ENCODE assay signal across 18 cellular contexts in the genomic region with DNA sequence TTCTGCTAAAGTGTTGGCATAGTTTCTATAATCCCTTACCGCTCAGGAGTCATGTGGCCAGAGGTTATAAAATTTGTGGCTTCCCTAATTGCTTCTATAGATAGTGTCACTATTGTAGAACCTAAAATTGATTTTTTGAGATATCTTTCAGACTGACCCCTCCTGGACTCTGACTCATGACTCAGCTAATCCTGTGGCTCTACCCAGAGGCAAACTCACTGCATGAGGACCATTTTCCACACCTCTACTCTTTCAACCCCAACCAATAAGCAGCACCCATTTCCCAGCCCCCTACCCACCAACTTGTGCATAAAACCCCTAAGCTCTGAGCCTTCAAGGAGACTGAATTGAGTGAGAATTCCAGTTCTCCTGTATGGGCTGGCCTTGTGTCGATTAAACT.
A peak's percentile ranks its signal among the peaks of the same experiment; 100 is the strongest.
DNase-seq lines count a peak whose midpoint lies in the region; ATAC-seq and TF ChIP-seq lines count a peak whose summit lies in the region.
"Had no signal": no experiment of that assay in that cellular context is flagged by ENCODE, and none has a peak within 500 bp of the region (broad histone marks: within the 10 kb centered on the region; RNA-seq: fewer than 3 reads in every experiment).

No MANE protein-coding gene starts in this region.

- H3K9me3 Mint-ChIP-seq in GM23338, result peaks cover 4% of the 10 kb centered on the region; the same call in 1 of the 3 replicates
- peaks cover 3% of the 10 kb centered on the region for H3K9me3 Mint-ChIP-seq in progenitor cell of endocrine pancreas (ENCODE audit: low read depth)
- H3K9me3 Mint-ChIP-seq: activated CD4-positive, alpha-beta T cell treated with anti-CD3 and anti-CD28 coated beads, Interleukin-2, amount 10 ng/mL, durations not matched to agents 7 days and 5 days; CD8-positive, alpha-beta T cell had no signal

- no peaks in the 10 kb centered on the region for H3F3A ChIP-seq in GM23338 (replicated peaks; ENCODE audit: low read depth)

- H3K36me3 ChIP-seq in GM23338 (ENCODE audit: insufficient read depth), result no peaks in the 10 kb centered on the region
- no peaks in the 10 kb centered on the region for H3K36me3 ChIP-seq in Panc1 (ENCODE audit: control insufficient read depth, insufficient read depth, low read length)
- no peaks in the 10 kb centered on the region for H3K36me3 ChIP-seq in hepatocyte (replicated peaks; ENCODE audit: insufficient read depth, low read depth)
- no peaks in the 10 kb centered on the region for H3K36me3 ChIP-seq in Karpas-422 (ENCODE audit: insufficient read depth, low read length)
- H3K36me3 ChIP-seq: gastrocnemius medialis, MG63, thoracic aorta had no signal

- H3K36me3 Mint-ChIP-seq in GM23338 (ENCODE audit: low read depth) (peaks cover 3% of the 10 kb centered on the region; the same call in 1 of the 3 replicates), progenitor cell of endocrine pancreas (ENCODE audit: insufficient read depth) (peaks cover 1% of the 10 kb centered on the region)
- H3K36me3 Mint-ChIP-seq: CD8-positive, alpha-beta T cell had no signal

- H3K9ac ChIP-seq in Karpas-422 (ENCODE audit: low read length), result no peak overlapping the region

- H3K27ac ChIP-seq in GM23338 (ENCODE audit: low read depth), result no peak overlapping the region
- H3K27ac ChIP-seq in Panc1 (ENCODE audit: low read length), result peak overlapping the region; percentile 99
- H3K27ac ChIP-seq in hepatocyte, result peak overlapping the region; percentile 70
- no peak overlapping the region for H3K27ac ChIP-seq in Karpas-422 (ENCODE audit: low read length)
- H3K27ac ChIP-seq: gastrocnemius medialis, thoracic aorta had no signal

- WGBS in hepatocyte (ENCODE audit: low lambda C conversion rate, missing lambda C conversion rate), result 81% methylated on average over 2 of the region's 2 CpGs

- H3K4me1 Mint-ChIP-seq in GM23338, result peaks cover 18% of the 10 kb centered on the region
- peaks cover 11% of the 10 kb centered on the region for H3K4me1 Mint-ChIP-seq in progenitor cell of endocrine pancreas (ENCODE audit: low read depth)
- H3K4me1 Mint-ChIP-seq: activated CD4-positive, alpha-beta T cell treated with anti-CD3 and anti-CD28 coated beads, Interleukin-2, amount 10 ng/mL, durations not matched to agents 7 days and 5 days had no signal

- H3K27me3 Mint-ChIP-seq in GM23338 (ENCODE audit: insufficient read depth, low read depth, poor library complexity) (no peaks in the 10 kb centered on the region), progenitor cell of endocrine pancreas (peaks cover 4% of the 10 kb centered on the region)
- H3K27me3 Mint-ChIP-seq: activated CD4-positive, alpha-beta T cell treated with anti-CD3 and anti-CD28 coated beads, Interleukin-2, amount 10 ng/mL, durations not matched to agents 7 days and 5 days had no signal

- intact Hi-C loops in Panc1 (cut with micrococcal nuclease; ENCODE audit: unreplicated experiment), result loop anchor here (5.0 kb wide), 1 partner anchor 66 kb away; a partner anchor contains a TSS

- H3K9me2 ChIP-seq in GM23338 (ENCODE audit: insufficient read depth) (peaks cover 16% of the 10 kb centered on the region; the same call in 1 of the 2 replicates), hepatocyte (replicated peaks; ENCODE audit: insufficient read depth) (no peaks in the 10 kb centered on the region), Karpas-422 (replicated peaks; ENCODE audit: insufficient read depth, low read length) (no peaks in the 10 kb centered on the region)

- POLR2A ChIA-PET in Panc1 (lab: Charles Lee), result interaction anchor here (0.6 kb wide), 1 partner anchor 144 kb away, joined by 3 read pairs; no protein-coding TSS in a partner anchor

- peaks cover under 1% of the 10 kb centered on the region; the same call in 1 of the 2 replicates for H3K9me3 ChIP-seq in Panc1 (ENCODE audit: control insufficient read depth, insufficient read depth, low read depth, low read length)
- H3K9me3 ChIP-seq in hepatocyte (ENCODE audit: low read depth), result no peaks in the 10 kb centered on the region
- H3K9me3 ChIP-seq in Karpas-422 (ENCODE audit: low read length), result no peaks in the 10 kb centered on the region
- H3K9me3 ChIP-seq: gastrocnemius medialis, MG63, thoracic aorta had no signal

- no peak for DNase-seq in GM23338 (ENCODE audit: low spot score)
- DNase-seq in Panc1 (ENCODE audit: low read depth, low spot score), result no peak
- DNase-seq in hepatocyte (ENCODE audit: low spot score), result no peak
- no peak for DNase-seq in progenitor cell of endocrine pancreas (ENCODE audit: low spot score, unreplicated experiment)
- DNase-seq in Karpas-422, result no peak
- no peak for DNase-seq in DMS153 treated with DMSO at 0.1 percent for 48 hours (lab: John Stamatoyannopoulos, UW; ENCODE audit: unreplicated experiment)
- no peak for DNase-seq in SKM-1 (lab: John Stamatoyannopoulos, UW; ENCODE audit: unreplicated experiment)
- no peak for DNase-seq in activated T-cell treated with anti-CD3 and anti-CD28 coated beads, Interleukin-2, amount 50 U/mL, for 1 hour
- DNase-seq: activated CD4-positive, alpha-beta T cell treated with anti-CD3 and anti-CD28 coated beads, Interleukin-2, amount 10 ng/mL, durations not matched to agents 7 days and 5 days; activated effector memory CD4-positive, alpha-beta T cell treated with Interleukin-2 at 50 U/mL for 16 hours; CD8-positive, alpha-beta T cell; gastrocnemius medialis; left cardiac atrium; MG63; midbrain; NCI-H1436; NCI-H748 treated with DMSO at 0.1 percent for 48 hours had no signal

- H3K4me1 ChIP-seq in GM23338 (ENCODE audit: insufficient read depth) (no peaks in the 10 kb centered on the region), Panc1 (ENCODE audit: control insufficient read depth, insufficient read depth, low read length) (peaks cover 85% of the 10 kb centered on the region), hepatocyte (ENCODE audit: insufficient read depth) (peaks cover 52% of the 10 kb centered on the region), Karpas-422 (ENCODE audit: low read length) (no peaks in the 10 kb centered on the region)

- no peak overlapping the region for H3K4me3 ChIP-seq in GM23338
- no peak overlapping the region for H3K4me3 ChIP-seq in Panc1 (ENCODE audit: low read depth in 2 of 2, low read length in 2 of 2)
- no peak overlapping the region for H3K4me3 ChIP-seq in hepatocyte
- no peak overlapping the region for H3K4me3 ChIP-seq in Karpas-422 (ENCODE audit: low read length)
- H3K4me3 ChIP-seq: gastrocnemius medialis, MG63, thoracic aorta had no signal

- H4K20me1 ChIP-seq in GM23338 (replicated peaks; ENCODE audit: insufficient read depth) (no peaks in the 10 kb centered on the region), hepatocyte (ENCODE audit: insufficient read depth, poor library complexity, severe bottlenecking) (no peaks in the 10 kb centered on the region), Karpas-422 (ENCODE audit: insufficient read depth, low read depth, low read length) (no peaks in the 10 kb centered on the region)

- no TSS peak for BruUV-seq in Panc1 (replicated peaks; lab: Mats Ljungman, UMichigan)

- TF ChIP-seq CTCF in GM23338 (conservative IDR thresholded peaks at IDR 0.05; ENCODE audit: low read depth in 2 of 2) (no peak), Panc1 (IDR thresholded peaks at IDR 0.05) (no peak), hepatocyte (IDR thresholded peaks at IDR 0.05; ENCODE audit: poor library complexity) (no peak), progenitor cell of endocrine pancreas (IDR thresholded peaks at IDR 0.05; ENCODE audit: unreplicated experiment) (no peak)

- ATAC-seq in GM23338, result no peak
- ATAC-seq in Panc1, result no peak
- ATAC-seq: CD8-positive, alpha-beta T cell; gastrocnemius medialis; left cardiac atrium had no signal

- H3K79me2 ChIP-seq in GM23338 (replicated peaks; ENCODE audit: insufficient read depth) (no peaks in the 10 kb centered on the region), hepatocyte (no peaks in the 10 kb centered on the region), Karpas-422 (ENCODE audit: low read length) (no peaks in the 10 kb centered on the region)

- H3K4me2 ChIP-seq in GM23338, result no peak overlapping the region
- no peak overlapping the region for H3K4me2 ChIP-seq in hepatocyte
- no peak overlapping the region for H3K4me2 ChIP-seq in Karpas-422 (ENCODE audit: low read depth, low read length, poor library complexity, severe bottlenecking)

- CTCF ChIA-PET in Panc1 (lab: Charles Lee), result no interaction called here

- no peaks in the 10 kb centered on the region for H3K27me3 ChIP-seq in GM23338 (ENCODE audit: insufficient read depth)
- H3K27me3 ChIP-seq in Panc1 (ENCODE audit: control insufficient read depth, insufficient read depth, low read length), result no peaks in the 10 kb centered on the region
- no peaks in the 10 kb centered on the region for H3K27me3 ChIP-seq in hepatocyte
- 0 out of 2 replicates have a peak, but pooled peaks cover 3% of the 10 kb centered on the region for H3K27me3 ChIP-seq in Karpas-422 (ENCODE audit: low read length)
- H3K27me3 ChIP-seq: gastrocnemius medialis, MG63 had no signal

- H3K27ac Mint-ChIP-seq in GM23338 (0 out of 2 replicates have a peak overlapping the region, but pooled peaks have one; percentile 41), progenitor cell of endocrine pancreas (peak overlapping the region; percentile 47)
- H3K27ac Mint-ChIP-seq: activated CD4-positive, alpha-beta T cell treated with anti-CD3 and anti-CD28 coated beads, Interleukin-2, amount 10 ng/mL, durations not matched to agents 7 days and 5 days; CD8-positive, alpha-beta T cell had no signal

- H3K4me3 Mint-ChIP-seq in GM23338 (no peak overlapping the region; the same call in 2 of the 3 replicates), progenitor cell of endocrine pancreas (ENCODE audit: low read depth) (no peak overlapping the region)
- H3K4me3 Mint-ChIP-seq: activated CD4-positive, alpha-beta T cell treated with anti-CD3 and anti-CD28 coated beads, Interleukin-2, amount 10 ng/mL, durations not matched to agents 7 days and 5 days; CD8-positive, alpha-beta T cell had no signal

- in situ Hi-C loops in Panc1 (cut with HindIII; ENCODE audit: low pct_unique_long_range_greater_than_20kb, low sequenced_read_pairs), result no loop called here

- H2AFZ ChIP-seq in GM23338 (no peak overlapping the region), hepatocyte (no peak overlapping the region), Karpas-422 (ENCODE audit: low read length) (no peak overlapping the region)

TF ChIP-seq in GM23338, 12 proteins besides CTCF, POLR2A, EP300 and RAD21 (continues in another document):
- no peak for TF ChIP-seq JUNB (IDR thresholded peaks at IDR 0.05; ENCODE audit: unreplicated experiment)
- TF ChIP-seq CREB1 (CRISPR knock-in tag; IDR thresholded peaks at IDR 0.05; ENCODE audit: low read depth), result no peak
- no peak for TF ChIP-seq NANOG (IDR thresholded peaks at IDR 0.05; ENCODE audit: borderline replicate concordance)
- no peak for TF ChIP-seq EZH2phosphoT487 (IDR thresholded peaks at IDR 0.05; ENCODE audit: unreplicated experiment)

Comparison
In these comparisons a context has a peak if more than half of its experiments do, and no peak if none do; other contexts are left out.
1. H3K27ac ChIP-seq: peak in Panc1 (single experiment) and hepatocyte (single experiment); none in GM23338 (single experiment) and Karpas-422 (single experiment).